In the genomic region with DNA sequence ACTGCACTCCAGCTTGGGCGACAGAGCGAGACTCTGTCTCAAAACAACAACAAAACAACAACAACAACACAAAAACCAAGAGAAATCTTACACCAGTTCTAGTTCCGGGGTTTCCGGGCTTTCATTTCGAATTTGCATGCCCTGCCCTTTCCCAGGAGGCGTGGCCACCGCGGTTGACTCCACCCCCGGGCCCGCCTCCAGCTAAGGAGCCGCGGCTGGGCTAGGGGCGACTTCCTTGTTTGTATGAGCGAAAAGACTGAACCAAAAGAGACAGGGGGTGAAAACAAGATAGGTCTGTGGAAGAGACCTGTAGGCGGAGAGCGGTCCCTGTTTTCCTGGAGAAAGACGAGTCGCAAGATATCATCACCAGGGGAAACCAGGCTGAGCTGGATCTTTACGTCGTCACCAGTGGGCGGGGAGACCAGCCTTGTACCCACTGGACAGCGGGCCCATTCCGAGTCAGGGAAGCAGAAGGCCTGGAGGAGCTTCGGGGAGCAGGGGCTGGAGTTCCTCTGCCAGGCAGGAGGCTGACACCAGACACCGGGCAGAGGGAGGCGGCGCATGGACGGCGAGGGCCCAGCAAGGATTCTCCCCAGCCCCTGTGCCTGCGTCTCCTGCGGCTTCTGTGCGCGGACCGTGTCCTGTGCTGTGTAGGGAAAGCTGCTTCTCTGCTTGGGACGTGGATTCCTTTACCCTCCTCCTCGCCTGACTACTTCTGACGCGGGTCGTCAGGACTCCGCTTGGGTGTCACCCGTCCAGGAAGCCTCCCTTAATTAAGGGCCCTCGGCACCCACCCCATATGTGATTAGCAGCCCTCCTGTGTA, we compare ENCODE assay signal across 8 cellular contexts. TPM values are rescaled to one million over a fixed set of nuclear protein-coding genes. Genes with fewer than 3 reads are reported as not detected.
DNase-seq lines count a peak whose midpoint lies in the region; ATAC-seq and TF ChIP-seq lines count a peak whose summit lies in the region.

No MANE protein-coding gene starts in this region.

- H3K4me2 ChIP-seq in OCI-LY3 (ENCODE audit: low read length), result peak overlapping the region; percentile 81

- H3K27ac ChIP-seq in CD8-positive, alpha-beta T cell (ENCODE audit: low read depth, low read length), result peak overlapping the region; percentile 94
- no peak overlapping the region for H3K27ac ChIP-seq in OCI-LY3 (ENCODE audit: low read length)

- H4K20me1 ChIP-seq in OCI-LY3 (ENCODE audit: insufficient read depth, low read length), result no peaks in the 10 kb centered on the region

- H2AFZ ChIP-seq in OCI-LY3 (ENCODE audit: low read depth, low read length), result peak overlapping the region; percentile 97

- POLR2A ChIA-PET in CD8-positive, alpha-beta T cell (lab: Charles Lee), result interaction anchor here (0.7 to 12.5 kb wide), 19 partner anchors 8 to 424 kb away, joined by 3 to 208 read pairs (median 7); partner anchors contain the start of genes AARSD1, ARL4D, DHX8 and ETV4

- H3K4me1 ChIP-seq in CD8-positive, alpha-beta T cell (ENCODE audit: insufficient read depth, low read length), result peaks cover 14% of the 10 kb centered on the region
- H3K4me1 ChIP-seq in OCI-LY3 (ENCODE audit: low read length) (no peaks in the 10 kb centered on the region), mononuclear cell (ENCODE audit: insufficient read depth, low read length) (peaks cover 21% of the 10 kb centered on the region)

- peak; percentile 88 to 96 (median 89) for DNase-seq in CD8-positive, alpha-beta T cell
- DNase-seq in HuH-7 (ENCODE audit: low spot score), result peak; percentile 80
- peak; percentile 84 for DNase-seq in activated T-cell treated with anti-CD3 and anti-CD28 coated beads for 24 hours (ENCODE audit: low read depth)
- DNase-seq in epithelial cell of esophagus (ENCODE audit: low read depth), result peak; percentile 92
- peak; percentile 83 to 87 for DNase-seq in stimulated activated CD8-positive, alpha-beta memory T cell treated with anti-CD3 and anti-CD28 coated beads, Interleukin-2, amount 100 ng/mL, for 48 hours (ENCODE audit: low read depth in 2 of 2)

- TF ChIP-seq CTCF in CD8-positive, alpha-beta T cell (IDR thresholded peaks at IDR 0.05), result no peak
- TF ChIP-seq CTCF in OCI-LY3 (IDR thresholded peaks at IDR 0.05; ENCODE audit: low read depth, low read length) (no peak), epithelial cell of esophagus (IDR thresholded peaks at IDR 0.05; ENCODE audit: insufficient read depth, low read depth, low read length, missing control alignments) (no peak)

- no peaks in the 10 kb centered on the region for H3K36me3 ChIP-seq in CD8-positive, alpha-beta T cell (ENCODE audit: insufficient read depth, low read length)
- H3K36me3 ChIP-seq in OCI-LY3 (replicated peaks; ENCODE audit: low read depth, low read length), result no peaks in the 10 kb centered on the region

- H3K9me3 Mint-ChIP-seq in CD8-positive, alpha-beta T cell, result no peaks in the 10 kb centered on the region

- peak overlapping the region; percentile 74 for H3K4me3 ChIP-seq in CD8-positive, alpha-beta T cell (ENCODE audit: low read depth, low read length)
- peak overlapping the region; percentile 78 for H3K4me3 ChIP-seq in OCI-LY3 (ENCODE audit: low read length)
- peak overlapping the region; percentile 81 for H3K4me3 ChIP-seq in epithelial cell of esophagus (ENCODE audit: low read length)
- peak overlapping the region; percentile 68 for H3K4me3 ChIP-seq in mononuclear cell (ENCODE audit: low read length)

- no peaks in the 10 kb centered on the region for H3K27me3 Mint-ChIP-seq in CD8-positive, alpha-beta T cell (ENCODE audit: low read depth)

- no peaks in the 10 kb centered on the region for H3K27me3 ChIP-seq in CD8-positive, alpha-beta T cell (ENCODE audit: insufficient read depth, low read length)
- H3K27me3 ChIP-seq in OCI-LY3 (ENCODE audit: low read depth, low read length) (peaks cover 11% of the 10 kb centered on the region; the same call in 1 of the 2 replicates), mononuclear cell (ENCODE audit: insufficient read depth, low read length) (no peaks in the 10 kb centered on the region)

- intact Hi-C loops in CD8-positive, alpha-beta T cell (cut with DNase I, micrococcal nuclease), result loop anchor here (1.0 to 2.0 kb wide), 8 partner anchors 20 to 390 kb away; partner anchors contain the start of genes DHX8 (in 1 of the 2), NBR1 (in 1 of the 2), RND2 (in 1 of the 2) and RPL27 (in 1 of the 2)

- no peaks in the 10 kb centered on the region for H3K9me3 ChIP-seq in CD8-positive, alpha-beta T cell (ENCODE audit: low read length)
- H3K9me3 ChIP-seq in OCI-LY3 (ENCODE audit: insufficient read depth, low read length), result no peaks in the 10 kb centered on the region
- no peaks in the 10 kb centered on the region for H3K9me3 ChIP-seq in mononuclear cell (ENCODE audit: low read depth, low read length)

- H3K27ac Mint-ChIP-seq in CD8-positive, alpha-beta T cell, result peak overlapping the region; percentile 97

- peak overlapping the region; percentile 89 for H3K4me3 Mint-ChIP-seq in CD8-positive, alpha-beta T cell

- no peaks in the 10 kb centered on the region for H3K79me2 ChIP-seq in OCI-LY3 (ENCODE audit: low read length)

- peak; percentile 71 for ATAC-seq in CD8-positive, alpha-beta T cell
- ATAC-seq in GM21360 (IDR thresholded peaks at IDR 0.05; ENCODE audit: unreplicated experiment), result peak; percentile 68

- H3K9ac ChIP-seq in OCI-LY3 (ENCODE audit: low read length), result peak overlapping the region; percentile 50; the same call in 1 of the 2 replicates

- CTCF ChIA-PET in CD8-positive, alpha-beta T cell (lab: Charles Lee), result interaction anchor here (0.9 to 3.9 kb wide), 7 partner anchors 9 to 95 kb away, joined by 3 to 27 read pairs (median 12); partner anchors contain the start of genes ARL4D and DHX8

- H3K36me3 Mint-ChIP-seq in CD8-positive, alpha-beta T cell, result peaks cover 8% of the 10 kb centered on the region

- H3K4me1 Mint-ChIP-seq in CD8-positive, alpha-beta T cell (ENCODE audit: low read depth), result peaks cover 37% of the 10 kb centered on the region

RNA-seq across cellular contexts. Expression of gene ARL4D, which starts 10.4 kb away (rescaled TPM):
- 1 to 10 TPM; 2.9 to 4.1 TPM for total RNA-seq in CD8-positive, alpha-beta T cell
- total RNA-seq in mononuclear cell, result 1.5 TPM
